Comparison of ENCODE assay signal across 31 cellular contexts in the genomic region with DNA sequence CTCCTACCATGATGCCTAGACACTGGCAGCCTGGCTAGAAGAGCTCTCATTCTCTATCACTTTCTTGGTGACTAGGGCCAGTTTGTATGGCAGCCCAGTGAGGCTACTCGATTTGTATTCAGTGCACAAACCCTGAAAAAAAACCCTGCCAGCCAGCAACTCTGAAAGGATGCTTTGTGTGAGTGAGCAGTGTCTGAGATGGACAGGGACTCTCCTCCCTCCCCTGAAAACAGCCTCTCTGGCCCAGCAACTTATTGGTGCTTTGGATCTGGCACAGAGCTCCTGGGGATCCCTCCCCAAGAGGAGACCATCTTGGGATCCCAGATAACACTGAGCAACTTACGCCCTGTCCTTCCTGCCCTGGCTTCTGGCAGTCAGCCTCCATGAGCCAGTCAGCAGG. TPM values are rescaled to one million over a fixed set of nuclear protein-coding genes. Genes with fewer than 3 reads are reported as not detected.
A peak's percentile ranks its signal among the peaks of the same experiment; 100 is the strongest.
DNase-seq lines count a peak whose midpoint lies in the region; ATAC-seq and TF ChIP-seq lines count a peak whose summit lies in the region.
"Had no signal": no experiment of that assay in that cellular context is flagged by ENCODE, and none has a peak within 500 bp of the region (broad histone marks: within the 10 kb centered on the region; RNA-seq: fewer than 3 reads in every experiment).

No MANE protein-coding gene starts in this region.

- peaks cover 36% of the 10 kb centered on the region for H3K4me1 Mint-ChIP-seq in HFFc6 (ENCODE audit: low read depth)
- H3K4me1 Mint-ChIP-seq: nephron had no signal

- H3K27me3 ChIP-seq in layer of hippocampus (ENCODE audit: control insufficient read depth, insufficient read depth, low read length) = no peaks in the 10 kb centered on the region
- H3K27me3 ChIP-seq: heart right ventricle, uterus had no signal

- TF ChIP-seq CTCF in HFFc6 (IDR thresholded peaks at IDR 0.05) = no peak

- DNase-seq in HFFc6 (no peak), putamen (ENCODE audit: low spot score) (peak; percentile 95), COLO668 (lab: John Stamatoyannopoulos, UW; ENCODE audit: unreplicated experiment) (no peak), GM19240 (ENCODE audit: insufficient read length, low spot score) (no peak)
- no peak for DNase-seq in activated T-cell treated with anti-CD3 and anti-CD28 coated beads, Interleukin-2, amount 50 U/mL, for 48 hours
- DNase-seq: activated CD8-positive, alpha-beta T cell treated with anti-CD3 and anti-CD28 coated beads for 36 hours; amniotic stem cell; cortex of kidney; DMS53; HCEC 1CT; heart right ventricle; left cardiac atrium; NCI-H1417 treated with DMSO at 0.1 percent for 48 hours; NCI-H2029 treated with DMSO at 0.1 percent for 48 hours; NCI-H2227 treated with DMSO at 0.1 percent for 48 hours; NCI-H526 treated with DMSO at 0.1 percent for 48 hours; right cardiac atrium; SHP77 treated with DMSO at 0.1 percent for 48 hours; stimulated activated CD4-positive, alpha-beta T cell treated with anti-CD3 and anti-CD28 coated beads, Interleukin-1b, Interleukin-23, amount 100 ng/mL, for 48 hours; stimulated activated naive CD8-positive, alpha-beta T cell treated with anti-CD3 and anti-CD28 coated beads, Interleukin-15, Interleukin-2, amounts not matched to agents 100 U/mL and 50 U/mL, for 24 hours; T-helper 9 cell; uterus had no signal

- 0 out of 2 replicates have a peak, but pooled peaks cover 4% of the 10 kb centered on the region for H3K36me3 Mint-ChIP-seq in HFFc6 (ENCODE audit: low read depth)

- H3K4me3 Mint-ChIP-seq in HFFc6 = no peak overlapping the region
- H3K4me3 Mint-ChIP-seq: activated CD8-positive, alpha-beta T cell treated with anti-CD3 and anti-CD28 coated beads for 36 hours; activated naive CD4-positive, alpha-beta T cell treated with anti-CD3 and anti-CD28 coated beads, Interleukin-2, amount 50 U/mL, for 24 hours; B cell; nephron had no signal

- H3K27ac Mint-ChIP-seq in HFFc6 = 0 out of 2 replicates have a peak overlapping the region, but pooled peaks have one; percentile 15
- H3K27ac Mint-ChIP-seq: activated CD8-positive, alpha-beta T cell treated with anti-CD3 and anti-CD28 coated beads for 36 hours; activated naive CD4-positive, alpha-beta T cell treated with anti-CD3 and anti-CD28 coated beads, Interleukin-2, amount 50 U/mL, for 24 hours; B cell; nephron had no signal

- H3K27ac ChIP-seq in cingulate gyrus (ENCODE audit: low read depth, low read length) = peak overlapping the region; percentile 82
- H3K27ac ChIP-seq in layer of hippocampus (ENCODE audit: low read depth, low read length) = peak overlapping the region; percentile 88
- H3K27ac ChIP-seq: heart right ventricle, parathyroid adenoma, uterus had no signal

- H3K27me3 Mint-ChIP-seq in HFFc6 (ENCODE audit: insufficient read depth) = peaks cover 1% of the 10 kb centered on the region; the same call in 1 of the 2 replicates
- H3K27me3 Mint-ChIP-seq: activated CD8-positive, alpha-beta T cell treated with anti-CD3 and anti-CD28 coated beads for 36 hours; activated naive CD4-positive, alpha-beta T cell treated with anti-CD3 and anti-CD28 coated beads, Interleukin-2, amount 50 U/mL, for 24 hours; B cell had no signal

- no peak for ATAC-seq in GM21529 (IDR thresholded peaks at IDR 0.05; ENCODE audit: unreplicated experiment)
- ATAC-seq: activated CD8-positive, alpha-beta T cell treated with anti-CD3 and anti-CD28 coated beads for 36 hours; esophagus mucosa; HepG2; left cardiac atrium; right cardiac atrium; stimulated activated naive CD8-positive, alpha-beta T cell treated with anti-CD3 and anti-CD28 coated beads, Interleukin-15, Interleukin-2, amounts not matched to agents 100 U/mL and 50 U/mL, for 24 hours had no signal

- no peaks in the 10 kb centered on the region for H3K9me3 Mint-ChIP-seq in HFFc6
- H3K9me3 Mint-ChIP-seq: activated CD8-positive, alpha-beta T cell treated with anti-CD3 and anti-CD28 coated beads for 36 hours; activated naive CD4-positive, alpha-beta T cell treated with anti-CD3 and anti-CD28 coated beads, Interleukin-2, amount 50 U/mL, for 24 hours; nephron had no signal

RNA-seq across cellular contexts. Expression of a gene that starts 10.8 kb away (rescaled TPM):
- total RNA-seq in HFFc6 (2021; fragmentation: NEBNext Ultra II Directional; extraction: Animal tissue kit (Norgen Biotek cat#: 25700)) = 1 to 10 TPM; 1.1 to 2.3 (median 1.5) TPM
- total RNA-seq: activated CD8-positive, alpha-beta T cell treated with anti-CD3 and anti-CD28 coated beads for 36 hours; HepG2 had no signal
